Comparison of ENCODE assay signal across 10 cellular contexts in the genomic region with DNA sequence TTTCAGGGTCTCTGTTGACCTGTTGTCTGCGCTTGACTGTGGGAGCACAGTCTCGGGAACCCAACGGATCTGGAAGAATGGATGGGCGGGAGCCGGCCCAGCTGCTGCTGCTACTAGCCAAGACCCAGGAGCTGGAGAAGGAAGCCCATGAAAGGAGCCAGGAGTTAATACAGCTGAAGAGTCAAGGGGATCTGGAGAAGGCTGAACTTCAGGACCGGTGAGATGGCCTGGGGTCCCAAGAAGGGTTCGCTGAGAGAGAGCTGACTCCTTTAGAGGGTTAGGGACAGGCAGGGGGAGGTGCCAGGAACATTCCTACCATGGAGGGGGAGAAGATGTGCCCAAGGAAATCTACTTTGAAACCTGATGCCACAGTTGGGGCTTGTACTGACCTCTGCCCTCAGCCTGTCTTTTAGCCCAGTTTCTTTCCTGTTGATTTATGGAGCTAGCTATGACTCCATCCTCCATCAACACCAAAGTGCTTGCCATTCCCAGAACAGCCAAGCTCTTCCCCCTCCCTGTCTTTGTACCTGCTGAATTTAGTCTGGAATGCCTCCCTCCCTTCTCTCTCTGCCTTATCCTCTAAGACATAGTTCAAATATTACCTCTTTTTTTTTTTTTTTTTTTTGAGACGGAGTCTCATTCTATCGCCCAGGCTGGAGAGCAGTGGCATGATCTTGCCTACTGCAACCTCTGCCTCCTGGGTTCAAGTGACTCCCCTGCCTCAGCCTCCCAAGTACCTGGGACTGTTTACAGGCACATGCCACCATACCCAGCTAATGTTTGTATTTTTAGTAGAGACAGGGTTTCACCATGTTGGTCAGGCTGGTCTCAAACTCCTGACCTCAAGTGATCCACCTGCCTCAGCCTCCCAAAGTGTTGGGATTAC. TPM values are rescaled to one million over a fixed set of nuclear protein-coding genes. Genes with fewer than 3 reads are reported as not detected.
DNase-seq lines count a peak whose midpoint lies in the region; ATAC-seq and TF ChIP-seq lines count a peak whose summit lies in the region.
"Had no signal": no experiment of that assay in that cellular context is flagged by ENCODE, and none has a peak within 500 bp of the region (broad histone marks: within the 10 kb centered on the region; RNA-seq: fewer than 3 reads in every experiment).

No MANE protein-coding gene starts in this region.

- TF ChIP-seq CTCF in RWPE2 (IDR thresholded peaks at IDR 0.05; ENCODE audit: poor library complexity, severe bottlenecking) (no peak), hepatocyte (IDR thresholded peaks at IDR 0.05; ENCODE audit: poor library complexity) (no peak)

- intact Hi-C loops in sciatic nerve (cut with DNase I), result no loop called here

- no peaks in the 10 kb centered on the region for H3K27me3 ChIP-seq in RWPE2 (ENCODE audit: insufficient read depth, poor library complexity, severe bottlenecking)
- no peaks in the 10 kb centered on the region for H3K27me3 ChIP-seq in hepatocyte
- H3K27me3 ChIP-seq: spleen had no signal

- peaks cover 6% of the 10 kb centered on the region for H3K79me2 ChIP-seq in hepatocyte

- WGBS in hepatocyte (ENCODE audit: low lambda C conversion rate, missing lambda C conversion rate), result 60% methylated on average over 9 of the region's 9 CpGs

- no peaks in the 10 kb centered on the region for H3K9me3 ChIP-seq in RWPE2 (ENCODE audit: severe bottlenecking)
- H3K9me3 ChIP-seq in hepatocyte (ENCODE audit: low read depth), result no peaks in the 10 kb centered on the region
- H3K9me3 ChIP-seq: spleen had no signal

- H3K4me1 ChIP-seq in RWPE2 (ENCODE audit: insufficient read depth, poor library complexity, severe bottlenecking) (peaks cover 4% of the 10 kb centered on the region), hepatocyte (ENCODE audit: insufficient read depth) (peaks cover 4% of the 10 kb centered on the region)

- H3K36me3 ChIP-seq in RWPE2 (ENCODE audit: low read depth), result peaks cover 97% of the 10 kb centered on the region
- no peaks in the 10 kb centered on the region for H3K36me3 ChIP-seq in hepatocyte (replicated peaks; ENCODE audit: insufficient read depth, low read depth)

- no peak overlapping the region for H2AFZ ChIP-seq in hepatocyte

- peak overlapping the region; percentile 23 for H3K27ac ChIP-seq in RWPE2 (ENCODE audit: poor library complexity, severe bottlenecking)
- H3K27ac ChIP-seq in hepatocyte, result peak overlapping the region; percentile 57
- H3K27ac ChIP-seq: spleen had no signal

- H3K4me2 ChIP-seq in hepatocyte, result no peak overlapping the region

- H3K9me2 ChIP-seq in hepatocyte (replicated peaks; ENCODE audit: insufficient read depth), result no peaks in the 10 kb centered on the region

- H4K20me1 ChIP-seq in hepatocyte (ENCODE audit: insufficient read depth, poor library complexity, severe bottlenecking), result no peaks in the 10 kb centered on the region

- H3K4me3 ChIP-seq in RWPE2 (ENCODE audit: severe bottlenecking) (no peak overlapping the region), hepatocyte (no peak overlapping the region)
- H3K4me3 ChIP-seq: spleen had no signal

- DNase-seq in GM04504 (ENCODE audit: low read depth) (peak; percentile 52), RWPE2 (ENCODE audit: low spot score) (peak; percentile 61), hepatocyte (ENCODE audit: low spot score) (peak; percentile 39), sciatic nerve (ENCODE audit: low spot score) (no peak), NCI-H2227 (lab: John Stamatoyannopoulos, UW; ENCODE audit: unreplicated experiment) (no peak), DMS153 (lab: John Stamatoyannopoulos, UW) (no peak), T-helper 1 cell (no peak)
- no peak for DNase-seq in central memory CD4-positive, alpha-beta T cell
- DNase-seq: NCI-H1105 treated with DMSO at 0.1 percent for 48 hours, spleen had no signal

- ATAC-seq in RWPE2 (ENCODE audit: low read depth) (peak; percentile 75), sciatic nerve (peak; percentile 84)

RNA-seq across cellular contexts. Expression of a gene that starts 12.2 kb away (rescaled TPM):
- total RNA-seq in hepatocyte (9.6 and 12.4 TPM in 2 replicates), sciatic nerve (39.1 TPM)
- polyA plus RNA-seq in hepatocyte, result 18.5 and 23.4 TPM in 2 replicates

RNA-seq across cellular contexts. Expression of a gene that starts 29.6 kb away (rescaled TPM):
- total RNA-seq in hepatocyte (1.0 and 1.6 TPM in 2 replicates), sciatic nerve (0.22 TPM)
- polyA plus RNA-seq in hepatocyte, result 2.0 and 2.7 TPM in 2 replicates
- total RNA-seq: spleen had no signal

RNA-seq across cellular contexts. Expression of a gene that starts 55.8 kb away (rescaled TPM):
- total RNA-seq in hepatocyte, result 28.2 and 31.8 TPM in 2 replicates
- polyA plus RNA-seq in hepatocyte, result 33.1 and 38.8 TPM in 2 replicates
- total RNA-seq in sciatic nerve, result 70.8 TPM

Comparison
In these comparisons a context has a peak if more than half of its experiments do, and no peak if none do; other contexts are left out.
1. DNase-seq: peak in GM04504 (single experiment), RWPE2 (single experiment) and hepatocyte (single experiment); none in sciatic nerve (single experiment), NCI-H2227 (single experiment), DMS153 (single experiment), T-helper 1 cell (0 of 5) and central memory CD4-positive, alpha-beta T cell (single experiment).